In the genomic region with DNA sequence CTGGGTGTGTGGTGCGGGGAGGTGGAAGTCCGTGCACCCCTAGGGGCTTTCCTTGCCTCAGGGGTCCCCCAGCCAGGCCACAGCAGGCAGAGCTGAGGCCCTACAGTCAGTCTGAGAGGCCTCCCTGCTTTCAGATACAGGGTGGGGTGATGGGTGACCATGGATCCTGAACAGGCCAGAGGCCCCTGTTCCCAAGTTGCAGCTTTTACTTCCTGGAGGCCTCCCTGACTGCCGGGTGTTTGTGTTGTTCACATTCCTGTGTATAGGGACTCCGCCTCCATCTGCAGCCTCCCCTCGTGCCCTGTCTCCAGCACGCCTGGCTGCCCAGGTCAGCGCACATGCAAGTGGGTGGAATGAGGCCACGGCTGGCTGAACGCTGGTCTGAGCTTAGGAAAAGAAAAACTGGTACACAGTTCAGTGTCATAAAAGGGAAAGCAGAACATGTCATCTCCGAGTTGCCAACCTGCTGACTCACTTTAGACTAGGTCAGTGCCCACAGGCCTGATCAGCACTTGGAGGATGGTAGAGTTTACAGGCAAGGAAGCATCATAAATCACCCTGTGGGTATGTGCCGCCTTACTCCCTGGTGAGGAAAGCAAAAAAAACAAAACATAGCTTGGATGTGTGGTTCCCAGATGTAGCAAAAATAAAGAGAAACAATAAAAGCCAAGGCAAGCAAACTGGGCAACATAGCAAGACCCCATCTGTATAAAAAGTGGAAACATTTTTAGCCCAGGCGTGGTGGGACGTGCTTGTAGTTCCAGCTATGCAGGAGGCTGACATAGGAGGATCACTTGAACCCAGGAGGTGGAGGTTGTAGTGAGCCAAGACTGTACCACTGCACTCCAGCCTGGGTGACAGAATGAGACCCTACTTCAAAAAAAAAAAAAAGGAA, we compare ENCODE assay signal across 8 cellular contexts. TPM values are rescaled to one million over a fixed set of nuclear protein-coding genes. Genes with fewer than 3 reads are reported as not detected.
DNase-seq lines count a peak whose midpoint lies in the region; ATAC-seq and TF ChIP-seq lines count a peak whose summit lies in the region.

No MANE protein-coding gene starts in this region.

- TF ChIP-seq CTCF in osteoblast (IDR thresholded peaks at IDR 0.05; ENCODE audit: extremely low read depth, low read depth, low read length), result no peak

- DNase-seq in GF-D8 (lab: John Stamatoyannopoulos, UW) (peak; percentile 85), dermis blood vessel endothelial cell (peak; percentile 59), osteoblast (ENCODE audit: insufficient read length, low spot score, missing footprints) (peak; percentile 94), KBM-7 (no peak), NCI-H1694 (lab: John Stamatoyannopoulos, UW) (no peak)
- no peak for DNase-seq in activated CD4-positive, alpha-beta T cell treated with anti-CD3 and anti-CD28 coated beads for 48 hours

- H3K27ac ChIP-seq in osteoblast (ENCODE audit: low read depth, low read length), result peak overlapping the region; percentile 78

- peaks cover under 1% of the 10 kb centered on the region for H3K79me2 ChIP-seq in osteoblast (ENCODE audit: insufficient read depth, low read length)

- peak overlapping the region; percentile 52 for H3K4me2 ChIP-seq in osteoblast (ENCODE audit: insufficient read depth, low read length)

- peaks cover 38% of the 10 kb centered on the region for H3K36me3 ChIP-seq in osteoblast (ENCODE audit: insufficient read depth, low read length)

- H3K9me3 ChIP-seq in osteoblast (ENCODE audit: low read depth, low read length), result no peaks in the 10 kb centered on the region

- no peaks in the 10 kb centered on the region for H4K20me1 ChIP-seq in osteoblast (ENCODE audit: insufficient read depth, low read length)

- no peaks in the 10 kb centered on the region for H3K27me3 ChIP-seq in osteoblast (ENCODE audit: insufficient read depth, low read length)

- in situ Hi-C loops in KBM-7 (cut with MboI; ENCODE audit: low pct_unique_long_range_greater_than_20kb, low sequenced_read_pairs), result no loop called here

- peaks cover 17% of the 10 kb centered on the region for H3K4me1 ChIP-seq in osteoblast (ENCODE audit: insufficient read depth, low read length)

- no peak for TF ChIP-seq RAD21 in Ishikawa (IDR thresholded peaks at IDR 0.05; ENCODE audit: low read depth)

- H2AFZ ChIP-seq in osteoblast (ENCODE audit: low read length), result peak overlapping the region; percentile 49

- no peak overlapping the region for H3K4me3 ChIP-seq in osteoblast (ENCODE audit: insufficient read depth, low read length)

- ATAC-seq in HG03520 (IDR thresholded peaks at IDR 0.05; ENCODE audit: unreplicated experiment), result no peak

- TF ChIP-seq EP300 in Ishikawa (IDR thresholded peaks at IDR 0.05; ENCODE audit: borderline replicate concordance), result peak; percentile 31; the same call in 1 of the 2 replicates

TF ChIP-seq in Ishikawa, 13 proteins besides CTCF, POLR2A, EP300 and RAD21:
- TF ChIP-seq TEAD4 (IDR thresholded peaks at IDR 0.05) (peak; percentile 66), EGR1 (IDR thresholded peaks at IDR 0.05) (0 out of 2 replicates have a peak, but pooled peaks have one; percentile 63), CEBPB (IDR thresholded peaks at IDR 0.05) (no peak)
- TF ChIP-seq, protein P1, sequence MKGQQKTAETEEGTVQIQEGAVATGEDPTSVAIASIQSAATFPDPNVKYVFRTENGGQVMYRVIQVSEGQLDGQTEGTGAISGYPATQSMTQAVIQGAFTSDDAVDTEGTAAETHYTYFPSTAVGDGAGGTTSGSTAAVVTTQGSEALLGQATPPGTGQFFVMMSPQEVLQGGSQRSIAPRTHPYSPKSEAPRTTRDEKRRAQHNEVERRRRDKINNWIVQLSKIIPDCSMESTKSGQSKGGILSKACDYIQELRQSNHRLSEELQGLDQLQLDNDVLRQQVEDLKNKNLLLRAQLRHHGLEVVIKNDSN (IDR thresholded peaks at IDR 0.05), result peak; percentile 27; the same call in 1 of the 2 replicates
- TF ChIP-seq, protein P2, sequence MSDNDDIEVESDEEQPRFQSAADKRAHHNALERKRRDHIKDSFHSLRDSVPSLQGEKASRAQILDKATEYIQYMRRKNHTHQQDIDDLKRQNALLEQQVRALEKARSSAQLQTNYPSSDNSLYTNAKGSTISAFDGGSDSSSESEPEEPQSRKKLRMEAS (IDR thresholded peaks at IDR 0.05), result peak; percentile 95
TF ChIP-seq in Ishikawa: peak in this region for 4.

RNA-seq across cellular contexts. Expression of a gene that starts 6.2 kb away (rescaled TPM):
- 17.4 and 31.1 TPM in 2 replicates for total RNA-seq in dermis blood vessel endothelial cell
- 35.1 and 36.9 TPM in 2 replicates for total RNA-seq in osteoblast

RNA-seq across cellular contexts. Expression of a gene that starts 13.0 kb away (rescaled TPM):
- total RNA-seq in dermis blood vessel endothelial cell (28.6 and 38.9 TPM in 2 replicates), osteoblast (30.8 and 30.9 TPM in 2 replicates)

RNA-seq across cellular contexts. Expression of a gene that starts 22.2 kb away (rescaled TPM):
- total RNA-seq in dermis blood vessel endothelial cell (3.6 and 4.1 TPM in 2 replicates), osteoblast (under 0.01 TPM in 1 of 2 replicates, not detected in the other)

RNA-seq across cellular contexts. Expression of a gene that starts 52.6 kb away (rescaled TPM):
- total RNA-seq in dermis blood vessel endothelial cell (13.3 and 15.5 TPM in 2 replicates), osteoblast (12.1 and 12.3 TPM in 2 replicates)

RNA-seq across cellular contexts. Expression of a gene that starts 52.7 kb away (rescaled TPM):
- 50.0 and 54.4 TPM in 2 replicates for total RNA-seq in dermis blood vessel endothelial cell
- total RNA-seq in osteoblast, result 35.4 and 36.9 TPM in 2 replicates

Comparison
In these comparisons a context has a peak if more than half of its experiments do, and no peak if none do; other contexts are left out.
1. DNase-seq: peak in GF-D8 (single experiment), dermis blood vessel endothelial cell (single experiment) and osteoblast (single experiment); none in KBM-7 (single experiment), NCI-H1694 (single experiment) and activated CD4-positive, alpha-beta T cell treated with anti-CD3 and anti-CD28 coated beads for 48 hours (single experiment).